ENCODE assay signal across 17 cellular contexts in the genomic region with DNA sequence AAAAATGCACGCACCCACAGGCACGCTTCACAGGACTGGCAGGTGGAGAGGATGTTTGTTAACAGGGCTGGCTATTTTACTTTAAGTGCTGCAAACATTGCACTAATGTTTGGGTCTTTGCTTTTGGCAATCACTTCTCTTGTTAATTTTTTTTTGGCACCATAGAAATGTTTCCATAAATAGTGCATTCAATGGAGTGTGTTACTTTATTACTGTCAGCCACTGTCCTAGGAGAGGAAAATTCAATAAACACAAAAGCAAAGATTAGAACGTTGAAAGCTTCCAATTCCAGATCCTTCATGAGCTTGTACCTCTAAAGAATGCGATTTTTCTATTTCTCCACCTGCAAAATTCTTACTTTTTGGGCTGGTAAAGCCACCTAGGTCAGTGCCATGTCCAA.
A peak's percentile ranks its signal among the peaks of the same experiment; 100 is the strongest.
DNase-seq lines count a peak whose midpoint lies in the region; ATAC-seq and TF ChIP-seq lines count a peak whose summit lies in the region.
"Had no signal": no experiment of that assay in that cellular context is flagged by ENCODE, and none has a peak within 500 bp of the region (broad histone marks: within the 10 kb centered on the region; RNA-seq: fewer than 3 reads in every experiment).

No MANE protein-coding gene starts in this region.

- intact Hi-C loops in heart right ventricle (cut with DNase I) = no loop called here

- H3K4me1 ChIP-seq in heart right ventricle (peaks cover 0 to 27% (median 20%) of the 10 kb centered on the region in 9 donors), HAP-1 (no peaks in the 10 kb centered on the region)
- H3K4me1 ChIP-seq: BLaER1 had no signal

- H3K4me3 ChIP-seq in heart right ventricle (no peak overlapping the region), HAP-1 (no peak overlapping the region)
- H3K4me3 ChIP-seq: BLaER1, SK-N-MC had no signal

- peak in 5 of 8 donors; percentile 33 to 61 (median 41) for ATAC-seq in heart right ventricle
- ATAC-seq: T-helper 17 cell had no signal

- DNase-seq in COR-L47 (lab: John Stamatoyannopoulos, UW) (peak; percentile 10), DMS153 (lab: John Stamatoyannopoulos, UW) (peak; percentile 67), NCI-H1105 (lab: John Stamatoyannopoulos, UW) (peak; percentile 31), heart right ventricle (no peak), DMS53 (lab: John Stamatoyannopoulos, UW) (no peak), HAP-1 (ENCODE audit: low spot score in 2 of 2) (no peak), kidney tubule cell (ENCODE audit: low spot score) (no peak)
- DNase-seq: ACHN; CD4-positive, alpha-beta T cell; NCI-H1436 treated with DMSO at 0.1 percent for 48 hours; NCI-H1930; NCI-H510A treated with DMSO at 0.1 percent for 48 hours; SHP77; SW 1271; T-helper 17 cell had no signal

- WGBS in heart right ventricle, 2 donors = 30 to 49% methylated on average over 4 of the region's 4 CpGs

- no peak for TF ChIP-seq CTCF in heart right ventricle (IDR thresholded peaks at IDR 0.05)

- H3K9me3 ChIP-seq in heart right ventricle = no peaks in the 10 kb centered on the region
- no peaks in the 10 kb centered on the region for H3K9me3 ChIP-seq in HAP-1
- H3K9me3 ChIP-seq: BLaER1 had no signal

- H3K27me3 ChIP-seq in heart right ventricle (no peaks in the 10 kb centered on the region), HAP-1 (ENCODE audit: low read depth) (no peaks in the 10 kb centered on the region)
- H3K27me3 ChIP-seq: BLaER1 had no signal

- in situ Hi-C loops in HAP-1 (cut with MboI; ENCODE audit: low sequenced_read_pairs) = no loop called here

- no peaks in the 10 kb centered on the region for H3K36me3 ChIP-seq in heart right ventricle
- H3K36me3 ChIP-seq in HAP-1 (replicated peaks) = no peaks in the 10 kb centered on the region
- H3K36me3 ChIP-seq: BLaER1 had no signal

- peak overlapping the region in 4 of 10 donors; percentile 18 to 60 (median 33) for H3K27ac ChIP-seq in heart right ventricle
- H3K27ac ChIP-seq: BLaER1, SK-N-MC had no signal

Comparison
In these comparisons a context has a peak if more than half of its experiments do, and no peak if none do; other contexts are left out.
1. DNase-seq: peak in COR-L47 (single experiment), DMS153 (single experiment) and NCI-H1105 (single experiment); none in heart right ventricle (0 of 2), DMS53 (single experiment), HAP-1 (0 of 2) and kidney tubule cell (single experiment).